In genomic region chr3:156812521-156813335, GRCh38 we compare ENCODE assay signal across 10 cellular contexts. TPM values are rescaled to one million over a fixed set of nuclear protein-coding genes. Genes with fewer than 3 reads are reported as not detected.
DNase-seq lines count a peak whose midpoint lies in the region; ATAC-seq, FAIRE-seq and TF ChIP-seq lines count a peak whose summit lies in the region.
"Had no signal": no experiment of that assay in that cellular context is flagged by ENCODE, and none has a peak within 500 bp of the region (broad histone marks: within the 10 kb centered on the region; RNA-seq: fewer than 3 reads in every experiment).

No MANE protein-coding gene starts in this region.

- H3K4me1 Mint-ChIP-seq in CD8-positive, alpha-beta T cell (ENCODE audit: low read depth), result peaks cover 29% of the 10 kb centered on the region
- H3K4me1 Mint-ChIP-seq in stimulated activated naive CD8-positive, alpha-beta T cell treated with anti-CD3 and anti-CD28 coated beads, Interleukin-15, amount 100 ng/mL, for 72 hours, result peaks cover 37% of the 10 kb centered on the region

- H3K36me3 Mint-ChIP-seq in CD8-positive, alpha-beta T cell, result peaks cover 16% of the 10 kb centered on the region

- H3K4me3 ChIP-seq in CD8-positive, alpha-beta T cell (ENCODE audit: low read depth, low read length), result no peak overlapping the region

- no peak overlapping the region for H3K4me3 Mint-ChIP-seq in CD8-positive, alpha-beta T cell
- no peak overlapping the region for H3K4me3 Mint-ChIP-seq in stimulated activated naive CD8-positive, alpha-beta T cell treated with anti-CD3 and anti-CD28 coated beads, Interleukin-15, amount 100 ng/mL, for 72 hours
- H3K4me3 Mint-ChIP-seq: endodermal cell had no signal

- ATAC-seq in CD8-positive, alpha-beta T cell, result no peak
- peak; percentile 13 for ATAC-seq in HG03521 (IDR thresholded peaks at IDR 0.05; ENCODE audit: unreplicated experiment)
- no peak for ATAC-seq in HG03520 (IDR thresholded peaks at IDR 0.05; ENCODE audit: unreplicated experiment)
- ATAC-seq in HG03439 (IDR thresholded peaks at IDR 0.05; ENCODE audit: unreplicated experiment), result no peak
- ATAC-seq in GM19035 (IDR thresholded peaks at IDR 0.05; ENCODE audit: unreplicated experiment), result no peak
- ATAC-seq in stimulated activated naive CD8-positive, alpha-beta T cell treated with anti-CD3 and anti-CD28 coated beads, Interleukin-15, amount 100 ng/mL, for 72 hours, result no peak

- POLR2A ChIA-PET in CD8-positive, alpha-beta T cell (lab: Charles Lee), result interaction anchor here (0.7 to 1.4 kb wide), 4 partner anchors 137 to 276 kb away, joined by 3 read pairs; no protein-coding TSS in a partner anchor

- H3K9me3 Mint-ChIP-seq in CD8-positive, alpha-beta T cell, result peaks cover 9% of the 10 kb centered on the region
- peaks cover 0 to 13% of the 10 kb centered on the region in 2 donors for H3K9me3 Mint-ChIP-seq in stimulated activated naive CD8-positive, alpha-beta T cell treated with anti-CD3 and anti-CD28 coated beads, Interleukin-15, amount 100 ng/mL, for 72 hours
- H3K9me3 Mint-ChIP-seq: endodermal cell had no signal

- peaks cover 11% of the 10 kb centered on the region for H3K4me1 ChIP-seq in CD8-positive, alpha-beta T cell (ENCODE audit: insufficient read depth, low read length)

- peak overlapping the region; percentile 23 for H3K27ac Mint-ChIP-seq in CD8-positive, alpha-beta T cell
- H3K27ac Mint-ChIP-seq in stimulated activated naive CD8-positive, alpha-beta T cell treated with anti-CD3 and anti-CD28 coated beads, Interleukin-15, amount 100 ng/mL, for 72 hours, result no peak overlapping the region
- H3K27ac Mint-ChIP-seq: endodermal cell had no signal

- CTCF ChIA-PET in CD8-positive, alpha-beta T cell (lab: Charles Lee), result no interaction called here

- no peaks in the 10 kb centered on the region for H3K36me3 ChIP-seq in CD8-positive, alpha-beta T cell (ENCODE audit: insufficient read depth, low read length)

- no peak for TF ChIP-seq CTCF in CD8-positive, alpha-beta T cell (IDR thresholded peaks at IDR 0.05)

- H3K27me3 Mint-ChIP-seq in CD8-positive, alpha-beta T cell (ENCODE audit: low read depth), result no peaks in the 10 kb centered on the region
- no peaks in the 10 kb centered on the region for H3K27me3 Mint-ChIP-seq in stimulated activated naive CD8-positive, alpha-beta T cell treated with anti-CD3 and anti-CD28 coated beads, Interleukin-15, amount 100 ng/mL, for 72 hours

- no peak for DNase-seq in CD8-positive, alpha-beta T cell
- DNase-seq in SKM-1 treated with dmso at 0.1 percent for 144 hours (lab: John Stamatoyannopoulos, UW; ENCODE audit: unreplicated experiment), result peak; percentile 41
- DNase-seq in stimulated activated naive CD8-positive, alpha-beta T cell treated with anti-CD3 and anti-CD28 coated beads, Interleukin-15, amount 100 ng/mL, for 72 hours, result no peak
- DNase-seq: endodermal cell, posterior cingulate gyrus had no signal

- no peaks in the 10 kb centered on the region for H3K9me3 ChIP-seq in CD8-positive, alpha-beta T cell (ENCODE audit: low read length)

- FAIRE-seq in islet of Langerhans (lab: Jason Lieb, UNC), result peak; percentile 47

- H3K27ac ChIP-seq in CD8-positive, alpha-beta T cell (ENCODE audit: low read depth, low read length), result no peak overlapping the region

- H3K27me3 ChIP-seq in CD8-positive, alpha-beta T cell (ENCODE audit: insufficient read depth, low read length), result no peaks in the 10 kb centered on the region

- intact Hi-C loops in CD8-positive, alpha-beta T cell (cut with DNase I, micrococcal nuclease), result loop anchor here in 1 of 2 experiments (10.0 kb wide), 2 partner anchors 948 to 1832 kb away; partner anchors contain the start of gene GFM1

RNA-seq across cellular contexts. Expression of gene LEKR1, which starts 13.4 kb away (rescaled TPM):
- 1 to 10 TPM; 1.5 to 1.8 TPM for total RNA-seq in CD8-positive, alpha-beta T cell
